In genomic region chr12:120725151-120725658, GRCh38 we compare ENCODE assay signal across 8 cellular contexts. TPM values are rescaled to one million over a fixed set of nuclear protein-coding genes. Genes with fewer than 3 reads are reported as not detected.
DNase-seq lines count a peak whose midpoint lies in the region; ATAC-seq and TF ChIP-seq lines count a peak whose summit lies in the region.

No MANE protein-coding gene starts in this region.

- DNase-seq in DND-41 (no peak), nephron progenitor cell (no peak), iPS-NIHi11 (ENCODE audit: low spot score) (no peak)
- no peak for DNase-seq in central memory CD8-positive, alpha-beta T cell (ENCODE audit: low spot score in 2 of 2)
- no peak for DNase-seq in stimulated activated CD4-positive, alpha-beta T cell treated with anti-CD3 and anti-CD28 coated beads, Interleukin-2, amount 100 ng/mL, for 24 hours

- peak overlapping the region; percentile 83 for H2AFZ ChIP-seq in DND-41 (ENCODE audit: low read depth, low read length)

- peak overlapping the region; percentile 88 for H3K4me2 ChIP-seq in DND-41 (ENCODE audit: insufficient read depth, low read length)

- no peaks in the 10 kb centered on the region for H3K9me3 Mint-ChIP-seq in central memory CD8-positive, alpha-beta T cell
- H3K9me3 Mint-ChIP-seq in nephron progenitor cell: no peaks in the 10 kb centered on the region

- no peak for TF ChIP-seq CTCF in DND-41 (IDR thresholded peaks at IDR 0.05; ENCODE audit: borderline replicate concordance, extremely low read depth, low read length, poor library complexity, severe bottlenecking)
- no peak for TF ChIP-seq CTCF in nephron progenitor cell (IDR thresholded peaks at IDR 0.05)

- peak; percentile 8; the same call in 1 of the 3 replicates for ATAC-seq in DND-41 (ENCODE audit: insufficient read depth, low read depth)
- no peak for ATAC-seq in central memory CD8-positive, alpha-beta T cell (replicated peaks; ENCODE audit: extremely low read depth, poor library complexity, severe bottlenecking)
- no peak for ATAC-seq in GM21825 (IDR thresholded peaks at IDR 0.05; ENCODE audit: unreplicated experiment)
- ATAC-seq in GM21786 (IDR thresholded peaks at IDR 0.05; ENCODE audit: unreplicated experiment): no peak

- peaks cover 16% of the 10 kb centered on the region for H3K4me1 Mint-ChIP-seq in central memory CD8-positive, alpha-beta T cell
- peaks cover 18% of the 10 kb centered on the region for H3K4me1 Mint-ChIP-seq in nephron progenitor cell

- peak overlapping the region; percentile 88 for H3K4me3 Mint-ChIP-seq in central memory CD8-positive, alpha-beta T cell
- H3K4me3 Mint-ChIP-seq in nephron progenitor cell: peak overlapping the region; percentile 82

- H3K9ac ChIP-seq in DND-41 (ENCODE audit: low read depth, low read length): peak overlapping the region; percentile 87
- H3K9ac ChIP-seq in HUES64 (ENCODE audit: low read depth, low read length): 0 out of 2 replicates have a peak overlapping the region, but pooled peaks have one; percentile 29

- H3K4me1 ChIP-seq in DND-41 (ENCODE audit: insufficient read depth, low read length) (peaks cover 24% of the 10 kb centered on the region), HUES64 (ENCODE audit: insufficient read depth, low read length) (no peaks in the 10 kb centered on the region)

- H3K27me3 ChIP-seq in DND-41 (ENCODE audit: insufficient read depth, low read length, poor library complexity) (no peaks in the 10 kb centered on the region), HUES64 (ENCODE audit: insufficient read depth, low read length) (peaks cover 7% of the 10 kb centered on the region; the same call in 1 of the 2 replicates)

- no peak overlapping the region for H3K27ac Mint-ChIP-seq in central memory CD8-positive, alpha-beta T cell (ENCODE audit: low read depth)
- H3K27ac Mint-ChIP-seq in nephron progenitor cell: no peak overlapping the region

- H3K27ac ChIP-seq in DND-41 (ENCODE audit: low read length) (peak overlapping the region; percentile 72), HUES64 (ENCODE audit: low read depth, low read length) (no peak overlapping the region)

- peaks cover 11% of the 10 kb centered on the region for H3K36me3 Mint-ChIP-seq in central memory CD8-positive, alpha-beta T cell (ENCODE audit: insufficient read depth)
- H3K36me3 Mint-ChIP-seq in nephron progenitor cell (ENCODE audit: low read depth): peaks cover 47% of the 10 kb centered on the region

- H3K79me2 ChIP-seq in DND-41 (ENCODE audit: insufficient read depth, low read length): peaks cover 9% of the 10 kb centered on the region

- H3K9me3 ChIP-seq in DND-41 (ENCODE audit: insufficient read depth, low read length, severe bottlenecking): no peaks in the 10 kb centered on the region
- no peaks in the 10 kb centered on the region for H3K9me3 ChIP-seq in HUES64 (ENCODE audit: insufficient read depth, low read depth, low read length)

- H3K4me3 ChIP-seq in DND-41 (ENCODE audit: low read depth in 1 of 2, low read length in 2 of 2): peak overlapping the region; percentile 54 to 78
- H3K4me3 ChIP-seq in HUES64 (ENCODE audit: low read length): peak overlapping the region; percentile 70

- no peaks in the 10 kb centered on the region; the same call in 1 of the 2 replicates for H4K20me1 ChIP-seq in DND-41 (ENCODE audit: insufficient read depth, low read length)

- H3K36me3 ChIP-seq in DND-41 (ENCODE audit: insufficient read depth, low read length) (peaks cover 48% of the 10 kb centered on the region), HUES64 (ENCODE audit: insufficient read depth, low read length) (peaks cover 44% of the 10 kb centered on the region)

- H3K27me3 Mint-ChIP-seq in central memory CD8-positive, alpha-beta T cell: no peaks in the 10 kb centered on the region
- H3K27me3 Mint-ChIP-seq in nephron progenitor cell (ENCODE audit: low read depth, poor library complexity): peaks cover 6% of the 10 kb centered on the region

- 36% methylated on average over 14 of the region's 14 CpGs for WGBS in HUES64

RNA-seq across cellular contexts. Expression of gene ACADS, which starts 0.4 kb away (rescaled TPM):
- 4.2 TPM for polyA plus RNA-seq in HUES64 (2013, experiment 1 of 2)
- polyA plus RNA-seq in HUES64 (2013, experiment 2 of 2): 4.0 TPM

RNA-seq across cellular contexts. Expression of gene UNC119B, which starts 14.9 kb away (rescaled TPM):
- 44.0 TPM for polyA plus RNA-seq in HUES64 (2013, experiment 1 of 2)
- polyA plus RNA-seq in HUES64 (2013, experiment 2 of 2): 42.0 TPM

RNA-seq across cellular contexts. Expression of gene MLEC, which starts 38.3 kb away (rescaled TPM):
- 95.6 TPM for polyA plus RNA-seq in HUES64 (2013, experiment 1 of 2)
- polyA plus RNA-seq in HUES64 (2013, experiment 2 of 2): 95.2 TPM
